Comparison of ENCODE assay signal across 25 cellular contexts in genomic region chr1:85379203-85380136, GRCh38.
DNase-seq lines count a peak whose midpoint lies in the region; ATAC-seq and TF ChIP-seq lines count a peak whose summit lies in the region.
"Had no signal": no experiment of that assay in that cellular context is flagged by ENCODE, and none has a peak within 500 bp of the region (broad histone marks: within the 10 kb centered on the region; RNA-seq: fewer than 3 reads in every experiment).

No MANE protein-coding gene starts in this region.

- TF ChIP-seq CTCF in fibroblast of the aortic adventitia (IDR thresholded peaks at IDR 0.05; ENCODE audit: insufficient read depth, low read length) (no peak), liver (IDR thresholded peaks at IDR 0.05; ENCODE audit: low read depth, low read length, missing input control) (no peak)

- H3K27me3 ChIP-seq in liver (ENCODE audit: control insufficient read depth in 4 of 4, insufficient read depth in 4 of 4, low read length in 3 of 4) (no peaks in the 10 kb centered on the region), skeletal muscle tissue (ENCODE audit: control insufficient read depth in 3 of 3, insufficient read depth in 3 of 3, low read length in 3 of 3) (no peaks in the 10 kb centered on the region)
- H3K27me3 ChIP-seq: stomach, tibial artery had no signal

- peaks cover 1% of the 10 kb centered on the region for H3K36me3 Mint-ChIP-seq in activated T-cell treated with anti-CD3 and anti-CD28 coated beads, Interleukin-2, amount 50 U/mL, for 4 hours (ENCODE audit: insufficient read depth)
- H3K36me3 Mint-ChIP-seq: activated naive CD8-positive, alpha-beta T cell treated with anti-CD3 and anti-CD28 coated beads, Interleukin-2, amount 10 ng/mL, durations not matched to agents 7 days and 5 days; naive thymus-derived CD4-positive, alpha-beta T cell had no signal

- H3K9me3 ChIP-seq in liver (ENCODE audit: control insufficient read depth in 4 of 4, low read length in 3 of 4) (peaks cover 0 to 5% (median 0%) of the 10 kb centered on the region in 4 donors), skeletal muscle tissue (ENCODE audit: control insufficient read depth in 3 of 3, low read length in 3 of 3) (peaks cover 0 to 4% (median 0%) of the 10 kb centered on the region in 3 donors)

- TF ChIP-seq RAD21 in liver (IDR thresholded peaks at IDR 0.05) = no peak

- H3K9ac ChIP-seq in liver (ENCODE audit: low read depth in 1 of 2, low read length in 2 of 2) = no peak overlapping the region
- no peak overlapping the region for H3K9ac ChIP-seq in skeletal muscle tissue (ENCODE audit: low read depth in 1 of 3, low read length in 3 of 3)

- H3K4me1 ChIP-seq in liver (ENCODE audit: control insufficient read depth in 4 of 4, insufficient read depth in 4 of 4, low read length in 3 of 4) (peaks cover 1 to 12% (median 9%) of the 10 kb centered on the region in 4 donors), skeletal muscle tissue (ENCODE audit: control insufficient read depth in 3 of 3, insufficient read depth in 3 of 3, low read length in 3 of 3) (peaks cover 8 to 14% (median 11%) of the 10 kb centered on the region in 3 donors)

- H3K27ac ChIP-seq in liver (ENCODE audit: low read depth in 1 of 2, low read length in 2 of 2) = peak overlapping the region; percentile 2 to 28
- peak overlapping the region; percentile 38 for H3K27ac ChIP-seq in skeletal muscle tissue (ENCODE audit: low read depth, low read length)
- H3K27ac ChIP-seq: stomach, tibial artery, VCaP had no signal

- DNase-seq in Right ventricle myocardium inferior (ENCODE audit: missing footprints) (no peak), cardiac septum (ENCODE audit: low spot score) (no peak), fibroblast of the aortic adventitia (ENCODE audit: low read depth) (peak; percentile 76), NCI-H526 treated with DMSO at 0.1 percent for 48 hours (lab: John Stamatoyannopoulos, UW) (no peak)
- no peak for DNase-seq in activated T-cell treated with anti-CD3 and anti-CD28 coated beads, Interleukin-2, amount 50 U/mL, for 4 hours
- DNase-seq: 8988T; activated CD4-positive, alpha-beta T cell treated with anti-CD3 and anti-CD28 coated beads for 48 hours; activated CD8-positive, alpha-beta memory T cell treated with anti-CD3 and anti-CD28 coated beads for 24 hours; activated gamma-delta T cell; activated naive CD8-positive, alpha-beta T cell treated with anti-CD3 and anti-CD28 coated beads, Interleukin-2, amount 10 ng/mL, durations not matched to agents 7 days and 5 days; CD4-positive, alpha-beta T cell; Karpas-422; naive thymus-derived CD4-positive, alpha-beta T cell; NCI-H1436; NCI-H2107; nucleus accumbens; SHP77; stimulated activated CD4-positive, alpha-beta T cell treated with anti-CD3 and anti-CD28 coated beads, Interleukin-2, amount 100 ng/mL, for 24 hours; stomach; tibial artery had no signal

- peaks cover 6% of the 10 kb centered on the region for H3K9me3 Mint-ChIP-seq in activated T-cell treated with anti-CD3 and anti-CD28 coated beads, Interleukin-2, amount 50 U/mL, for 4 hours
- H3K9me3 Mint-ChIP-seq: activated naive CD8-positive, alpha-beta T cell treated with anti-CD3 and anti-CD28 coated beads, Interleukin-2, amount 10 ng/mL, durations not matched to agents 7 days and 5 days had no signal

- WGBS in liver = 70% methylated on average over 4 of the region's 4 CpGs

- H3K4me1 Mint-ChIP-seq in activated T-cell treated with anti-CD3 and anti-CD28 coated beads, Interleukin-2, amount 50 U/mL, for 4 hours (ENCODE audit: low read depth) = no peaks in the 10 kb centered on the region
- H3K4me1 Mint-ChIP-seq: activated naive CD8-positive, alpha-beta T cell treated with anti-CD3 and anti-CD28 coated beads, Interleukin-2, amount 10 ng/mL, durations not matched to agents 7 days and 5 days; naive thymus-derived CD4-positive, alpha-beta T cell had no signal

- H3K36me3 ChIP-seq in liver (ENCODE audit: control insufficient read depth in 4 of 4, insufficient read depth in 3 of 4, low read depth in 1 of 4, low read length in 3 of 4) (no peaks in the 10 kb centered on the region), skeletal muscle tissue (ENCODE audit: control insufficient read depth in 3 of 3, insufficient read depth in 3 of 3, low read length in 3 of 3) (no peaks in the 10 kb centered on the region)
- H3K36me3 ChIP-seq: stomach had no signal

- H3K4me3 ChIP-seq in fibroblast of the aortic adventitia (ENCODE audit: low read depth, low read length) (no peak overlapping the region), liver (ENCODE audit: low read depth in 1 of 3, low read length in 3 of 3) (no peak overlapping the region), skeletal muscle tissue (ENCODE audit: low read length in 3 of 3) (peak overlapping the region in 1 of 3 donors; percentile 17)
- H3K4me3 ChIP-seq: smooth muscle cell, stomach, tibial artery had no signal

- H3K4me3 Mint-ChIP-seq in activated T-cell treated with anti-CD3 and anti-CD28 coated beads, Interleukin-2, amount 50 U/mL, for 4 hours = no peak overlapping the region
- H3K4me3 Mint-ChIP-seq: activated naive CD8-positive, alpha-beta T cell treated with anti-CD3 and anti-CD28 coated beads, Interleukin-2, amount 10 ng/mL, durations not matched to agents 7 days and 5 days; CD4-positive, alpha-beta T cell; naive thymus-derived CD4-positive, alpha-beta T cell had no signal

- H3K27me3 Mint-ChIP-seq in activated T-cell treated with anti-CD3 and anti-CD28 coated beads, Interleukin-2, amount 50 U/mL, for 4 hours (ENCODE audit: low read depth) = peaks cover 2% of the 10 kb centered on the region

- intact Hi-C loops in Right ventricle myocardium inferior (cut with DNase I) = no loop called here
- intact Hi-C loops in cardiac septum (cut with DNase I) = no loop called here

- ATAC-seq in Right ventricle myocardium inferior (peak; percentile 50), GM21528 (IDR thresholded peaks at IDR 0.05; ENCODE audit: low FRiP score, unreplicated experiment) (no peak)
- no peak for ATAC-seq in activated T-cell treated with anti-CD3 and anti-CD28 coated beads, Interleukin-2, amount 50 U/mL, for 4 hours
- ATAC-seq: naive thymus-derived CD4-positive, alpha-beta T cell had no signal

TF ChIP-seq in liver, 16 proteins besides CTCF, POLR2A, EP300 and RAD21 (continues in another document):
- TF ChIP-seq ATF3 (IDR thresholded peaks at IDR 0.05) = no peak
- TF ChIP-seq SP1 (IDR thresholded peaks at IDR 0.05) = peak; percentile 30
- peak in 1 of 2 donors; percentile 13 for TF ChIP-seq JUND (IDR thresholded peaks at IDR 0.05)
- TF ChIP-seq RXRA (IDR thresholded peaks at IDR 0.05) = peak; percentile 58 to 69
- TF ChIP-seq GABPA (IDR thresholded peaks at IDR 0.05 in 1 of 2, conservative IDR thresholded peaks at IDR 0.05 in 1 of 2) = no peak
- TF ChIP-seq REST (IDR thresholded peaks at IDR 0.05) = no peak
- TF ChIP-seq HNF4G (IDR thresholded peaks at IDR 0.05) = peak; percentile 51
- peak; percentile 82 to 93 for TF ChIP-seq HNF4A (conservative IDR thresholded peaks at IDR 0.05)
- no peak for TF ChIP-seq FOXA1 (IDR thresholded peaks at IDR 0.05)
- TF ChIP-seq EGR1 (IDR thresholded peaks at IDR 0.05; ENCODE audit: low read depth in 2 of 2) = no peak
- TF ChIP-seq TAF1 (conservative IDR thresholded peaks at IDR 0.05) = no peak
- TF ChIP-seq NR2F2 (IDR thresholded peaks at IDR 0.05) = no peak
- TF ChIP-seq FOXA2 (IDR thresholded peaks at IDR 0.05) = no peak
- no peak for TF ChIP-seq MAX (IDR thresholded peaks at IDR 0.05)
- TF ChIP-seq YY1 (IDR thresholded peaks at IDR 0.05) = no peak
